Comparison of ENCODE assay signal across 20 cellular contexts in genomic region chr6:109445382-109445781, GRCh38. TPM values are rescaled to one million over a fixed set of nuclear protein-coding genes. Genes with fewer than 3 reads are reported as not detected.
DNase-seq lines count a peak whose midpoint lies in the region; ATAC-seq, FAIRE-seq and TF ChIP-seq lines count a peak whose summit lies in the region.
"Had no signal": no experiment of that assay in that cellular context is flagged by ENCODE, and none has a peak within 500 bp of the region (broad histone marks: within the 10 kb centered on the region; RNA-seq: fewer than 3 reads in every experiment).

No MANE protein-coding gene starts in this region.

- H3K4me1 ChIP-seq in SK-N-SH (ENCODE audit: control insufficient read depth in 1 of 2, insufficient read depth in 2 of 2, low read depth in 1 of 2, low read length in 1 of 2) (peaks cover 0 to 19% of the 10 kb centered on the region in 2 experiments; a peak in 1 of 4 replicates), GM12878 (ENCODE audit: control insufficient read depth, insufficient read depth, low read length) (peaks cover 14% of the 10 kb centered on the region)

- peaks cover 54% of the 10 kb centered on the region for H3K4me1 Mint-ChIP-seq in memory B cell

- peak overlapping the region; percentile 38 for H3K27ac Mint-ChIP-seq in memory B cell

- no peaks in the 10 kb centered on the region for H3F3A ChIP-seq in SK-N-SH (replicated peaks; ENCODE audit: insufficient read depth)

- H3K27ac ChIP-seq in SK-N-SH (ENCODE audit: low read depth in 2 of 2, low read length in 1 of 2) (no peak overlapping the region), GM12878 (ENCODE audit: control insufficient read depth, insufficient read depth) (no peak overlapping the region)
- H3K27ac ChIP-seq: HL-60, KMS-11, parathyroid adenoma had no signal

- TF ChIP-seq EP300 in SK-N-SH (IDR thresholded peaks at IDR 0.05; ENCODE audit: borderline replicate concordance in 1 of 2, low read depth in 1 of 2, low read length in 1 of 2) (no peak), GM12878 (IDR thresholded peaks at IDR 0.05; ENCODE audit: borderline replicate concordance in 1 of 2, control insufficient read depth in 1 of 2, low read depth in 2 of 2, low read length in 2 of 2) (no peak)

- peaks cover 0 to 48% of the 10 kb centered on the region in 2 experiments for H3K36me3 ChIP-seq in SK-N-SH (replicated peaks in 1 of 2; ENCODE audit: control insufficient read depth in 1 of 2, insufficient read depth in 2 of 2, low read length in 1 of 2)
- peaks cover 11 to 19% of the 10 kb centered on the region in 2 experiments for H3K36me3 ChIP-seq in GM12878 (ENCODE audit: control insufficient read depth in 2 of 2, insufficient read depth in 2 of 2, low read length in 1 of 2)

- CTCF ChIA-PET in SK-N-SH (lab: Yijun Ruan, JAX) (interaction anchor here (1.1 to 1.5 kb wide), 3 partner anchors 9 to 62 kb away, joined by 4 to 5 read pairs (median 4); partner anchors contain the start of gene CD164), GM12878 (lab: Yijun Ruan, JAX) (interaction anchor here (1.3 to 4.3 kb wide), 3 partner anchors 8 to 35 kb away, joined by 3 to 30 read pairs (median 6); no protein-coding TSS in a partner anchor)

- H4K20me1 ChIP-seq in SK-N-SH (ENCODE audit: insufficient read depth) = no peaks in the 10 kb centered on the region
- H4K20me1 ChIP-seq in GM12878 (ENCODE audit: control insufficient read depth, insufficient read depth) = no peaks in the 10 kb centered on the region

- H3K9me3 ChIP-seq in SK-N-SH (no peaks in the 10 kb centered on the region), GM12878 (replicated peaks; ENCODE audit: control insufficient read depth, insufficient read depth, low read length) (no peaks in the 10 kb centered on the region)
- H3K9me3 ChIP-seq: Caco-2 had no signal

- no peak overlapping the region for H3K4me3 ChIP-seq in SK-N-SH (ENCODE audit: low read depth in 2 of 2, low read length in 1 of 2)
- H3K4me3 ChIP-seq in GM12878 = no peak overlapping the region

- H3K9me3 Mint-ChIP-seq in memory B cell = no peaks in the 10 kb centered on the region

- no peaks in the 10 kb centered on the region for H3K9me2 ChIP-seq in SK-N-SH

- peaks cover 13% of the 10 kb centered on the region for H3K36me3 Mint-ChIP-seq in memory B cell

- H3K4me2 ChIP-seq in SK-N-SH (no peak overlapping the region), GM12878 (ENCODE audit: control insufficient read depth, insufficient read depth) (no peak overlapping the region)
- H3K4me2 ChIP-seq: KMS-11 had no signal

- POLR2A ChIA-PET in SK-N-SH (lab: Yijun Ruan, JAX) = interaction anchor here (1.0 to 1.4 kb wide), 2 partner anchors 9 to 10 kb away, joined by 3 to 4 read pairs; partner anchors contain the start of gene MICAL1
- POLR2A ChIA-PET in GM12878 (lab: Charles Lee) = interaction anchor here (5.5 kb wide), 1 partner anchor 9 kb away, joined by 74 read pairs; the partner anchor contains the start of gene MICAL1

- no peak for ATAC-seq in SK-N-SH treated with all-trans-retinoic acid at 6 μM for 48 hours
- no peak for ATAC-seq in GM12878
- ATAC-seq in memory B cell (ENCODE audit: low read depth) = no peak

- DNase-seq in SK-N-SH (no peak), GM12878 (ENCODE audit: low read depth, low spot score) (no peak), memory B cell (ENCODE audit: low spot score in 2 of 2) (no peak), HT-29 (ENCODE audit: low spot score) (no peak), H54 (ENCODE audit: insufficient read length, low spot score) (no peak), COR-L47 (lab: John Stamatoyannopoulos, UW) (no peak)
- DNase-seq: 8988T; activated CD4-positive, alpha-beta T cell treated with anti-CD3 and anti-CD28 coated beads, Interleukin-2, amount 50 U/mL, for 1 hour; Caco-2; hippocampal formation; NCI-H1417; NCI-H226; stimulated activated naive CD4-positive, alpha-beta T cell had no signal

- TF ChIP-seq CTCF in SK-N-SH (IDR thresholded peaks at IDR 0.05) (peak; percentile 10; the same call in 1 of the 2 replicates), GM12872 (IDR thresholded peaks at IDR 0.05; ENCODE audit: insufficient read depth, low read depth, low read length) (0 out of 3 replicates have a peak, but pooled peaks have one; percentile 13), GM12878 (IDR thresholded peaks at IDR 0.05 in 2 of 3, conservative IDR thresholded peaks at IDR 0.05 in 1 of 3; ENCODE audit: control insufficient read depth in 2 of 3, extremely low read depth in 1 of 3, insufficient read depth in 1 of 3, low read depth in 3 of 3, low read length in 3 of 3) (peak in 2 of 3 experiments; percentile 4 to 9; a peak in 1 of 6 replicates)

- H2AFZ ChIP-seq in SK-N-SH (ENCODE audit: low read depth) (no peak overlapping the region), GM12878 (ENCODE audit: control insufficient read depth, low read depth, low read length) (no peak overlapping the region)
- H2AFZ ChIP-seq: parathyroid adenoma had no signal

- WGBS in SK-N-SH (ENCODE audit: low lambda C conversion rate) = 91% methylated on average over 9 of the region's 9 CpGs
- WGBS in GM12878 (ENCODE audit: insufficient coverage, insufficient replicate concordance, low lambda C conversion rate, missing lambda C conversion rate) = 95% methylated on average over 9 of the region's 9 CpGs

- no peaks in the 10 kb centered on the region for H3K79me2 ChIP-seq in SK-N-SH (ENCODE audit: insufficient read depth)
- H3K79me2 ChIP-seq in GM12878 (ENCODE audit: control insufficient read depth, insufficient read depth, low read length) = peaks cover 7% of the 10 kb centered on the region
- H3K79me2 ChIP-seq: parathyroid adenoma had no signal

- TF ChIP-seq POLR2A in GM12878 (IDR thresholded peaks at IDR 0.05; ENCODE audit: low read depth, low read length) (no peak; the same call in 1 of the 2 replicates), H54 (IDR thresholded peaks at IDR 0.05; ENCODE audit: low read depth, low read length) (no peak)

- intact Hi-C loops in GM12878 (cut with micrococcal nuclease; ENCODE audit: unreplicated experiment) = no loop called here

- FAIRE-seq in GM12878 (lab: Jason Lieb, UNC) = no peak
- no peak for FAIRE-seq in H54 (lab: Jason Lieb, UNC)
- FAIRE-seq: G401.6, small intestine had no signal

- in situ Hi-C loops in GM12878 (cut with MboI) = no loop called here

- RAD21 ChIA-PET in GM12878 (lab: Charles Lee; ENCODE audit: unreplicated experiment) = interaction anchor here (0.6 kb wide), 1 partner anchor 9 kb away, joined by 3 read pairs; no protein-coding TSS in a partner anchor

- H3K9ac ChIP-seq in SK-N-SH (no peak overlapping the region), GM12878 (ENCODE audit: control insufficient read depth, insufficient read depth, low read length) (no peak overlapping the region)
- H3K9ac ChIP-seq: KMS-11, parathyroid adenoma had no signal

- no peaks in the 10 kb centered on the region for H3K27me3 Mint-ChIP-seq in memory B cell

- no peak for TF ChIP-seq RAD21 in SK-N-SH (IDR thresholded peaks at IDR 0.05; ENCODE audit: low read length)
- no peak for TF ChIP-seq RAD21 in GM12878 (IDR thresholded peaks at IDR 0.05; ENCODE audit: insufficient read depth, low read depth, low read length)

- no peaks in the 10 kb centered on the region for H3K27me3 ChIP-seq in SK-N-SH (ENCODE audit: insufficient read depth)
- H3K27me3 ChIP-seq in GM12878 (replicated peaks in 1 of 2; ENCODE audit: control insufficient read depth in 2 of 2, insufficient read depth in 2 of 2, low read length in 1 of 2) = no peaks in the 10 kb centered on the region

- no peak overlapping the region for H3K4me3 Mint-ChIP-seq in memory B cell

- SMC1A ChIA-PET in GM12878 (lab: Charles Lee; ENCODE audit: uncharacterized antibody, unreplicated experiment) = interaction anchor here (0.6 kb wide), 1 partner anchor 255 kb away, joined by 5 read pairs; no protein-coding TSS in a partner anchor

- BruUV-seq in GM12878 (replicated peaks; lab: Mats Ljungman, UMichigan) = no TSS peak

RNA-seq across cellular contexts. Expression of gene SMPD2, which starts 4.9 kb away (rescaled TPM):
- polyA plus RNA-seq in SK-N-SH (2012; rRNA removed) = 9.7 and 11.4 TPM in 2 replicates
- polyA plus RNA-seq in SK-N-SH (2012; cell fraction: cytosol; rRNA removed) = 4.7 and 6.8 TPM in 2 replicates
- 33.6 and 34.6 TPM in 2 replicates for polyA plus RNA-seq in SK-N-SH (2012; cell fraction: nucleus; rRNA removed)
- 31.5 and 32.2 TPM in 2 replicates for total RNA-seq in GM12878 (2013; cell fraction: nucleolus; rRNA removed)
- 13.8 and 15.4 TPM in 2 replicates for total RNA-seq in GM12878 (2014; rRNA removed)
- total RNA-seq in GM12878 (2014; rRNA removed; fragmentation: Illumina TruSeq; extraction: Trizol) = 8.1 and 9.7 TPM in 2 replicates
- total RNA-seq in GM12878 (2021) = 12.3 and 13.0 TPM in 2 replicates
- polyA plus RNA-seq in GM12878 (2011; ENCODE audit: low read depth) = 3.3 TPM
- 6.4 and 9.0 TPM in 2 replicates for polyA plus RNA-seq in GM12878 (2011; rRNA removed)
- polyA plus RNA-seq in GM12878 (2011; cell fraction: cytosol; rRNA removed) = 8.1 and 11.7 TPM in 2 replicates
- polyA plus RNA-seq in GM12878 (2011; cell fraction: nucleus; rRNA removed) = 26.4 and 36.8 TPM in 2 replicates
- 5.8 and 8.2 TPM in 2 replicates for polyA plus RNA-seq in GM12878 (2012)
- 10.4 and 13.4 TPM in 2 replicates for polyA plus RNA-seq in GM12878 (2014; fragmentation: Illumina TruSeq; extraction: Trizol)
- polyA plus RNA-seq in GM12878 (2014; fragmentation: Nextera tagmentation; extraction: Ambion mirVana) = under 1 TPM; 0.06 to 0.73 TPM
- polyA plus RNA-seq in GM12878 (2014; rRNA removed) = 13.2 and 15.3 TPM in 2 replicates
- polyA plus RNA-seq in GM12878 (2016; fragmentation: Nextera tagmentation; extraction: Ambion mirVana) = 1 to 10 TPM; 9.6 to 9.8 TPM
- polyA minus RNA-seq in GM12878 (2011; rRNA and poly(A)+ RNA removed) = 27.6 TPM in 2 replicates
- 5.4 and 5.5 TPM in 2 replicates for polyA minus RNA-seq in GM12878 (2011; cell fraction: cytosol; rRNA and poly(A)+ RNA removed)
- polyA minus RNA-seq in GM12878 (2011; cell fraction: nucleus; rRNA and poly(A)+ RNA removed) = 41.6 and 46.8 TPM in 2 replicates
- total RNA-seq in HT-29 (2014; rRNA removed; shearing (Covaris generic)) = 50.3 and 50.4 TPM in 2 replicates

RNA-seq across cellular contexts. Expression of gene PPIL6, which starts 5.0 kb away (rescaled TPM):
- polyA plus RNA-seq in SK-N-SH (2012; rRNA removed) (1.1 and 1.9 TPM in 2 replicates), GM12878 (2011; rRNA removed) (not detected in 2 replicates), GM12878 (2014; fragmentation: Illumina TruSeq; extraction: Trizol) (0.01 TPM in 1 of 2 replicates, not detected in the other), GM12878 (2014; fragmentation: Nextera tagmentation; extraction: Ambion mirVana) (not detected), GM12878 (2014; rRNA removed) (0.12 TPM in 1 of 2 replicates, not detected in the other), GM12878 (2016; fragmentation: Nextera tagmentation; extraction: Ambion mirVana) (under 1 TPM; 0.17 to 0.26 TPM)
- 1.8 and 3.6 TPM in 2 replicates for polyA plus RNA-seq in SK-N-SH (2012; cell fraction: cytosol; rRNA removed)
- 0.26 and 0.46 TPM in 2 replicates for polyA plus RNA-seq in SK-N-SH (2012; cell fraction: nucleus; rRNA removed)
- total RNA-seq in GM12878 (2013; cell fraction: nucleolus; rRNA removed) = 0.15 and 0.91 TPM in 2 replicates
- total RNA-seq in GM12878 (2014; rRNA removed) (0.11 TPM in 1 of 2 replicates, not detected in the other), GM12878 (2014; rRNA removed; fragmentation: Illumina TruSeq; extraction: Trizol) (not detected in 2 replicates), GM12878 (2021) (0.37 TPM in 1 of 2 replicates, not detected in the other)
- polyA plus RNA-seq in GM12878 (2011; ENCODE audit: low read depth) = not detected
- polyA plus RNA-seq in GM12878 (2011; cell fraction: cytosol; rRNA removed) = not detected in 2 replicates
- not detected in 2 replicates for polyA plus RNA-seq in GM12878 (2011; cell fraction: nucleus; rRNA removed)
- 0.09 and 0.13 TPM in 2 replicates for polyA plus RNA-seq in GM12878 (2012)
- not detected in 2 replicates for polyA minus RNA-seq in GM12878 (2011; rRNA and poly(A)+ RNA removed)
- polyA minus RNA-seq in GM12878 (2011; cell fraction: cytosol; rRNA and poly(A)+ RNA removed) = not detected in 2 replicates
- 0.12 TPM in 1 of 2 replicates, not detected in the other for polyA minus RNA-seq in GM12878 (2011; cell fraction: nucleus; rRNA and poly(A)+ RNA removed)
- 0.48 and 0.50 TPM in 2 replicates for total RNA-seq in HT-29 (2014; rRNA removed; shearing (Covaris generic))
- total RNA-seq: Caco-2 had no signal

RNA-seq across cellular contexts. Expression of gene MICAL1, which starts 10.2 kb away (rescaled TPM):
- 45.6 and 56.3 TPM in 2 replicates for polyA plus RNA-seq in SK-N-SH (2012; rRNA removed)
- polyA plus RNA-seq in SK-N-SH (2012; cell fraction: cytosol; rRNA removed) = 11.8 and 17.2 TPM in 2 replicates
- polyA plus RNA-seq in SK-N-SH (2012; cell fraction: nucleus; rRNA removed) = 320 and 340 TPM in 2 replicates
- 203 and 235 TPM in 2 replicates for total RNA-seq in GM12878 (2013; cell fraction: nucleolus; rRNA removed)
- 46.9 and 48.6 TPM in 2 replicates for total RNA-seq in GM12878 (2014; rRNA removed)
- 25.6 and 27.0 TPM in 2 replicates for total RNA-seq in GM12878 (2014; rRNA removed; fragmentation: Illumina TruSeq; extraction: Trizol)
- 59.8 and 62.8 TPM in 2 replicates for total RNA-seq in GM12878 (2021)
- 24.9 TPM for polyA plus RNA-seq in GM12878 (2011; ENCODE audit: low read depth)
- 42.3 and 61.9 TPM in 2 replicates for polyA plus RNA-seq in GM12878 (2011; rRNA removed)
- 48.3 and 66.9 TPM in 2 replicates for polyA plus RNA-seq in GM12878 (2011; cell fraction: cytosol; rRNA removed)
- 740 and 754 TPM in 2 replicates for polyA plus RNA-seq in GM12878 (2011; cell fraction: nucleus; rRNA removed)
- 50.6 and 61.2 TPM in 2 replicates for polyA plus RNA-seq in GM12878 (2012)
- 27.6 and 38.0 TPM in 2 replicates for polyA plus RNA-seq in GM12878 (2014; fragmentation: Illumina TruSeq; extraction: Trizol)
- polyA plus RNA-seq in GM12878 (2014; fragmentation: Nextera tagmentation; extraction: Ambion mirVana) = 1 to 10 TPM in 1 of 2 experiments, under 1 TPM in 1; 0.32 to 1.3 TPM
- polyA plus RNA-seq in GM12878 (2014; rRNA removed) = 71.6 and 75.5 TPM in 2 replicates
- 10 to 100 TPM; 44.2 to 46.4 TPM for polyA plus RNA-seq in GM12878 (2016; fragmentation: Nextera tagmentation; extraction: Ambion mirVana)
- polyA minus RNA-seq in GM12878 (2011; rRNA and poly(A)+ RNA removed) = 32.8 and 51.6 TPM in 2 replicates
- polyA minus RNA-seq in GM12878 (2011; cell fraction: cytosol; rRNA and poly(A)+ RNA removed) = 22.6 and 22.9 TPM in 2 replicates
- polyA minus RNA-seq in GM12878 (2011; cell fraction: nucleus; rRNA and poly(A)+ RNA removed) = 82.2 and 98.7 TPM in 2 replicates
- 23.6 and 26.4 TPM in 2 replicates for total RNA-seq in HT-29 (2014; rRNA removed; shearing (Covaris generic))

RNA-seq across cellular contexts. Expression of gene ZBTB24, which starts 37.6 kb away (rescaled TPM):
- 1.7 and 2.1 TPM in 2 replicates for polyA plus RNA-seq in SK-N-SH (2012; rRNA removed)
- 1.7 and 2.0 TPM in 2 replicates for polyA plus RNA-seq in SK-N-SH (2012; cell fraction: cytosol; rRNA removed)
- 1.7 and 2.7 TPM in 2 replicates for polyA plus RNA-seq in SK-N-SH (2012; cell fraction: nucleus; rRNA removed)
- total RNA-seq in GM12878 (2013; cell fraction: nucleolus; rRNA removed) = 23.8 and 24.7 TPM in 2 replicates
- 14.7 and 17.9 TPM in 2 replicates for total RNA-seq in GM12878 (2014; rRNA removed)
- total RNA-seq in GM12878 (2014; rRNA removed; fragmentation: Illumina TruSeq; extraction: Trizol) = 17.7 and 17.8 TPM in 2 replicates
- total RNA-seq in GM12878 (2021) = 11.9 and 12.4 TPM in 2 replicates
- polyA plus RNA-seq in GM12878 (2011; ENCODE audit: low read depth) = 4.5 TPM
- polyA plus RNA-seq in GM12878 (2011; rRNA removed) = 7.3 and 7.8 TPM in 2 replicates
- 4.8 and 5.3 TPM in 2 replicates for polyA plus RNA-seq in GM12878 (2011; cell fraction: cytosol; rRNA removed)
- 6.2 and 6.4 TPM in 2 replicates for polyA plus RNA-seq in GM12878 (2011; cell fraction: nucleus; rRNA removed)
- polyA plus RNA-seq in GM12878 (2012) = 5.6 and 6.4 TPM in 2 replicates
- 12.1 and 13.3 TPM in 2 replicates for polyA plus RNA-seq in GM12878 (2014; fragmentation: Illumina TruSeq; extraction: Trizol)
- 1 to 10 TPM; 2.9 to 3.0 TPM for polyA plus RNA-seq in GM12878 (2014; fragmentation: Nextera tagmentation; extraction: Ambion mirVana)
- polyA plus RNA-seq in GM12878 (2014; rRNA removed) = 7.4 and 7.6 TPM in 2 replicates
- 1 to 10 TPM; 8.1 to 9.0 TPM for polyA plus RNA-seq in GM12878 (2016; fragmentation: Nextera tagmentation; extraction: Ambion mirVana)
- 8.6 and 9.3 TPM in 2 replicates for polyA minus RNA-seq in GM12878 (2011; rRNA and poly(A)+ RNA removed)
- polyA minus RNA-seq in GM12878 (2011; cell fraction: cytosol; rRNA and poly(A)+ RNA removed) = 4.5 and 4.8 TPM in 2 replicates
- 4.8 and 7.1 TPM in 2 replicates for polyA minus RNA-seq in GM12878 (2011; cell fraction: nucleus; rRNA and poly(A)+ RNA removed)
- total RNA-seq in HT-29 (2014; rRNA removed; shearing (Covaris generic)) = 4.6 and 4.8 TPM in 2 replicates

Comparison
In these comparisons a context has a peak if more than half of its experiments do, and no peak if none do; other contexts are left out.
1. Of the 26 proteins assayed by ChIP-seq in both GM12878 and SK-N-SH: peak only in GM12878: none; only in SK-N-SH: none; in both: CTCF; in neither: 25.